ENCODE assay signal across 8 cellular contexts in the genomic region with DNA sequence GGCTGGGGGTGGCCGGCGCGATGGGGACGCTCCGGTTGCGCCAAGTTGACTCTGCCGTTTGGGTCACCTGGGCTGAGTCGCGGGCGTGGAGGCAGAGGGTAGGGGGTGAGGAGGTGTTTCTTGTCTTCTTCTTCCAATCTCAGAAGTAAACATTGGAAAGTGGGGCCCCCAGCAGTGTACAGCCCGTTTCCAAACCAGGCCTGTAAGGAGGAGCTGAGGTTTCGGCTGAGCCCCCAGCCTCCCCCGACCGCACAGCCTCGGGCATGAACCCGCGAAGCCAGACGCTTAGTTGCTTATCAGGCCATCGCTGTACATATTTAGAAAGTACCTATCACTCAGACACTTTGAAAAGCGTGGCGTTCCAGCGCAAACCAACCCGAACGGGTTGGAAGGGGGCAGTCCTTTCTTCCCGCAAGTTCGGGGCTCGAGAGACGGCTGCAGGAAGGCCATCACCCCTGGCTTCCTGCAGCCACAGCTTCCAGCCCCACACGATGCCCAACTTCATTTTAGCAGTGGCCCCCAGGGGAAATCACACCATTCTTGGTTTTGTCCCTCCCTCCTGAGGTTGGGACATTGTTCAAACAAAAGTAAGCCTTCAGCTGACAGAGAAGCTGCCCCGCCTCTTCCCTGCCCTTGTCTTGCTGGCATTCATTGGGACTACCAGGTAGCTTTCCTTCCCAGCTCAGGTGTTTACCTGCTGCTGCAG.
DNase-seq lines count a peak whose midpoint lies in the region; ATAC-seq and TF ChIP-seq lines count a peak whose summit lies in the region.

No MANE protein-coding gene starts in this region.

- peak overlapping the region; percentile 75 for H3K27ac Mint-ChIP-seq in stimulated activated memory B cell treated with anti-CD40 and anti-IgM and Interleukin-4, amounts not matched to agents 10 μg/mL and 1 μg/mL and 100 μg/mL, for 72 hours

- no peaks in the 10 kb centered on the region for H3K36me3 Mint-ChIP-seq in stimulated activated memory B cell treated with anti-CD40 and anti-IgM and Interleukin-4, amounts not matched to agents 10 μg/mL and 1 μg/mL and 100 μg/mL, for 72 hours

- H3K4me3 ChIP-seq in kidney epithelial cell (ENCODE audit: low read depth, low read length) = no peak overlapping the region

- peak overlapping the region; percentile 73 for H3K4me3 Mint-ChIP-seq in stimulated activated memory B cell treated with anti-CD40 and anti-IgM and Interleukin-4, amounts not matched to agents 10 μg/mL and 1 μg/mL and 100 μg/mL, for 72 hours

- no peaks in the 10 kb centered on the region for H3K36me3 ChIP-seq in kidney epithelial cell (ENCODE audit: control insufficient read depth, insufficient read depth, low read length)

- H3K9me3 Mint-ChIP-seq in stimulated activated memory B cell treated with anti-CD40 and anti-IgM and Interleukin-4, amounts not matched to agents 10 μg/mL and 1 μg/mL and 100 μg/mL, for 72 hours = no peaks in the 10 kb centered on the region

- H3K4me1 Mint-ChIP-seq in stimulated activated memory B cell treated with anti-CD40 and anti-IgM and Interleukin-4, amounts not matched to agents 10 μg/mL and 1 μg/mL and 100 μg/mL, for 72 hours = peaks cover 33% of the 10 kb centered on the region

- H3K27me3 ChIP-seq in kidney epithelial cell (ENCODE audit: control insufficient read depth, insufficient read depth, low read length) = no peaks in the 10 kb centered on the region

- no peaks in the 10 kb centered on the region for H3K27me3 Mint-ChIP-seq in stimulated activated memory B cell treated with anti-CD40 and anti-IgM and Interleukin-4, amounts not matched to agents 10 μg/mL and 1 μg/mL and 100 μg/mL, for 72 hours

- DNase-seq in NCI-H526 (lab: John Stamatoyannopoulos, UW) = peak; percentile 81 to 84
- DNase-seq in activated naive CD4-positive, alpha-beta T cell treated with anti-CD3 and anti-CD28 coated beads, Interleukin-2, amount 50 U/mL, for 16 hours = peak; percentile 18
- DNase-seq in kidney epithelial cell (ENCODE audit: low read depth) = peak; percentile 41
- DNase-seq in NCI-H2196 treated with DMSO at 0.1 percent for 48 hours (lab: John Stamatoyannopoulos, UW; ENCODE audit: unreplicated experiment) = no peak
- DNase-seq in NCI-H1417 (lab: John Stamatoyannopoulos, UW) = no peak

- ATAC-seq in stimulated activated memory B cell treated with anti-CD40 and anti-IgM and Interleukin-4, amounts not matched to agents 10 μg/mL and 1 μg/mL and 100 μg/mL, for 72 hours = peak; percentile 50
- ATAC-seq in HG03039 (IDR thresholded peaks at IDR 0.05; ENCODE audit: unreplicated experiment) (no peak), GM19455 (IDR thresholded peaks at IDR 0.05; ENCODE audit: unreplicated experiment) (no peak)

- no peak for TF ChIP-seq CTCF in kidney epithelial cell (IDR thresholded peaks at IDR 0.05; ENCODE audit: insufficient read depth, low read length, poor library complexity, severe bottlenecking)

Comparison
In these comparisons a context has a peak if more than half of its experiments do, and no peak if none do; other contexts are left out.
1. DNase-seq: peak in NCI-H526 (2 of 2), activated naive CD4-positive, alpha-beta T cell treated with anti-CD3 and anti-CD28 coated beads, Interleukin-2, amount 50 U/mL, for 16 hours (single experiment) and kidney epithelial cell (single experiment); none in NCI-H2196 treated with DMSO at 0.1 percent for 48 hours (single experiment) and NCI-H1417 (0 of 3).